In the genomic region with DNA sequence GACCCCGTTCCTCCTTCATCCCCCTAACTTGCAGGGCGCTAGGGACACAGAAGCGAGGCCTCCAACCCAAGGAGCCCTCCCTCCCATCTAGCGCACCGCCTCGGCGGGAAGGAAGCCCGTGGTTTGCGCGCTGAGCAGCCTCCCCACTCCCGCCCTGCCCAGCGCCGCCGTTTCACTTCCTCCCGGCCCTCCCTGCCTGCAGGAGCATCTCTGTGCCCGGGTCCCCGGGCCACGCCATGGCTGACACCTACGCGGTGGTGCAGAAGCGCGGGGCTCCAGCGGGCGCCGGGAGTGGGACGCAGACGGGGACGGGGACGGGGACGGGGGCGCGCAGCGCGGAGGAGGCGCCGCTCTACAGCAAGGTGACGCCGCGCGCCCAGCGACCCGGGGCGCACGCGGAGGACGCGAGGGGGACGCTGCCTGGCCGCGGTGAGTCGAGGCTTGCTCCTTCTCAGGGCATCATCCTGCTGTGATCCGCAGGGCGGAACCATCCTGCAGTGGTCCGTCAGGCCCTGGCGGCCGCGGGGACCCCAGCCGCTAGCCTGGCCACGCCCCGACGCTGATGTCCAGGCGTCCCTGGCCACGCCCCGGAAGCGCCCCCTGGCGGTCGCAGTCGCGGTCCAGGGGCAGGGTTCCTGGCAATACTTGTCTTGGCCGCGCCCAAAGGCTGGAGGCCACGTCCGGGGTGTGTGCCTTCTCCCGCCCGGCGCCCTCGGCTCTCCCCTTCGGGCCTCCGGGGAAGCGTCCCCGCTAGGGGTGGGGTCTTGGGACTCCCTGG, we compare ENCODE assay signal across 8 cellular contexts. TPM values are rescaled to one million over a fixed set of nuclear protein-coding genes. Genes with fewer than 3 reads are reported as not detected.
A peak's percentile ranks its signal among the peaks of the same experiment; 100 is the strongest.
DNase-seq lines count a peak whose midpoint lies in the region; ATAC-seq and TF ChIP-seq lines count a peak whose summit lies in the region.

No MANE protein-coding gene starts in this region.

- DNase-seq in NCI-H146 treated with DMSO at 0.1 percent for 48 hours (lab: John Stamatoyannopoulos, UW; ENCODE audit: unreplicated experiment) (peak; percentile 83), activated B cell treated with CpG ODN at 0.5 μM for 24 hours (peak; percentile 82), kidney epithelial cell (ENCODE audit: low read depth) (no peak)
- DNase-seq in central memory CD8-positive, alpha-beta T cell (ENCODE audit: low spot score in 2 of 2): peak; percentile 54 to 56
- DNase-seq in stimulated activated CD4-positive, alpha-beta T cell treated with anti-CD3 and anti-CD28 coated beads, Interleukin-15, amount 100 ng/mL, for 24 hours: peak; percentile 86

- TF ChIP-seq POLR2A in GM15510 (IDR thresholded peaks at IDR 0.05; ENCODE audit: borderline replicate concordance, extremely low read depth, insufficient read length): peak; percentile 69

- CTCF ChIA-PET in activated B cell treated with CpG ODN at 0.5 μM for 24 hours (lab: Charles Lee): interaction anchor here (0.7 to 1.9 kb wide), 9 partner anchors 9 to 55 kb away, joined by 3 to 16 read pairs (median 4); partner anchors contain the start of gene IMP4

- no peaks in the 10 kb centered on the region for H3K27me3 ChIP-seq in kidney epithelial cell (ENCODE audit: control insufficient read depth, insufficient read depth, low read length)

- H3K27me3 Mint-ChIP-seq in activated B cell treated with CpG ODN at 0.5 μM for 24 hours: no peaks in the 10 kb centered on the region
- H3K27me3 Mint-ChIP-seq in central memory CD8-positive, alpha-beta T cell: no peaks in the 10 kb centered on the region

- H3K4me3 ChIP-seq in kidney epithelial cell (ENCODE audit: low read depth, low read length): peak overlapping the region; percentile 70

- peak overlapping the region; percentile 84 for H3K27ac ChIP-seq in 22Rv1

- intact Hi-C loops in activated B cell treated with CpG ODN at 0.5 μM for 24 hours (cut with micrococcal nuclease): loop anchor here (1.0 to 5.0 kb wide), 4 partner anchors 16 to 425 kb away; partner anchors contain the start of genes IMP4 and PTPN18

- TF ChIP-seq CTCF in 22Rv1 (IDR thresholded peaks at IDR 0.05) (peak; percentile 76), activated B cell treated with CpG ODN at 0.5 μM for 24 hours (IDR thresholded peaks at IDR 0.05) (peak; percentile 80), kidney epithelial cell (IDR thresholded peaks at IDR 0.05; ENCODE audit: insufficient read depth, low read length, poor library complexity, severe bottlenecking) (peak; percentile 66)

- peak overlapping the region; percentile 95 for H3K27ac Mint-ChIP-seq in activated B cell treated with CpG ODN at 0.5 μM for 24 hours
- peak overlapping the region; percentile 94 for H3K27ac Mint-ChIP-seq in central memory CD8-positive, alpha-beta T cell (ENCODE audit: low read depth)

- H3K4me3 Mint-ChIP-seq in activated B cell treated with CpG ODN at 0.5 μM for 24 hours: peak overlapping the region; percentile 89
- H3K4me3 Mint-ChIP-seq in central memory CD8-positive, alpha-beta T cell: peak overlapping the region; percentile 91

- H3K9me3 Mint-ChIP-seq in activated B cell treated with CpG ODN at 0.5 μM for 24 hours: no peaks in the 10 kb centered on the region
- no peaks in the 10 kb centered on the region for H3K9me3 Mint-ChIP-seq in central memory CD8-positive, alpha-beta T cell

- H3K4me1 Mint-ChIP-seq in activated B cell treated with CpG ODN at 0.5 μM for 24 hours: peaks cover 64% of the 10 kb centered on the region
- peaks cover 71% of the 10 kb centered on the region for H3K4me1 Mint-ChIP-seq in central memory CD8-positive, alpha-beta T cell

- H3K36me3 Mint-ChIP-seq in activated B cell treated with CpG ODN at 0.5 μM for 24 hours (ENCODE audit: low read depth): peaks cover 34% of the 10 kb centered on the region
- peaks cover 15% of the 10 kb centered on the region for H3K36me3 Mint-ChIP-seq in central memory CD8-positive, alpha-beta T cell (ENCODE audit: insufficient read depth)

- ATAC-seq in HG02852 (IDR thresholded peaks at IDR 0.05; ENCODE audit: unreplicated experiment) (peak; percentile 71), activated B cell treated with CpG ODN at 0.5 μM for 24 hours (ENCODE audit: low read depth) (peak; percentile 85)
- peak; percentile 75 for ATAC-seq in central memory CD8-positive, alpha-beta T cell (replicated peaks; ENCODE audit: extremely low read depth, poor library complexity, severe bottlenecking)

- POLR2A ChIA-PET in activated B cell treated with CpG ODN at 0.5 μM for 24 hours (lab: Charles Lee): interaction anchor here (0.7 to 5.7 kb wide), 9 partner anchors 10 to 30 kb away, joined by 3 to 96 read pairs (median 8); partner anchors contain the start of gene IMP4

- H3K36me3 ChIP-seq in kidney epithelial cell (ENCODE audit: control insufficient read depth, insufficient read depth, low read length): no peaks in the 10 kb centered on the region

RNA-seq across cellular contexts. Expression of gene PTPN18, which starts 16.4 kb away (rescaled TPM):
- 77.7 and 79.2 TPM in 2 replicates for total RNA-seq in activated B cell treated with CpG ODN at 0.5 μM for 24 hours
- total RNA-seq in kidney epithelial cell: 15.9 and 35.6 TPM in 2 replicates

RNA-seq across cellular contexts. Expression of gene IMP4, which starts 29.5 kb away (rescaled TPM):
- 121 and 140 TPM in 2 replicates for total RNA-seq in activated B cell treated with CpG ODN at 0.5 μM for 24 hours
- total RNA-seq in kidney epithelial cell: 121 and 150 TPM in 2 replicates
